In genomic region chr9:96302021-96302420, GRCh38 we compare ENCODE assay signal across 22 cellular contexts. TPM values are rescaled to one million over a fixed set of nuclear protein-coding genes. Genes with fewer than 3 reads are reported as not detected.
"Had no signal": no experiment of that assay in that cellular context is flagged by ENCODE, and none has a peak within 500 bp of the region (broad histone marks: within the 10 kb centered on the region; RNA-seq: fewer than 3 reads in every experiment).

TSS of gene HSD17B3 (minus strand) at chr9:96302176. CDS start at chr9:96302104, 72 bp downstream.

- ATAC-seq: activated CD8-positive, alpha-beta T cell treated with anti-CD3 and anti-CD28 coated beads for 36 hours; activated naive CD4-positive, alpha-beta T cell treated with anti-CD3 and anti-CD28 coated beads, Interleukin-2, amount 50 U/mL, for 72 hours; activated T-cell treated with anti-CD3 and anti-CD28 coated beads, Interleukin-2, amount 50 U/mL, for 4 hours; gastrocnemius medialis; heart left ventricle; left colon; lower lobe of right lung; stimulated activated naive B cell treated with anti-CD40 and anti-IgM and Interleukin-4, amounts not matched to agents 10 μg/mL and 1 μg/mL and 100 μg/mL, for 72 hours; T-helper 17 cell had no signal

- H3K9me3 ChIP-seq: gastrocnemius medialis, lower lobe of right lung, ovary had no signal

- H3K4me1 ChIP-seq: gastrocnemius medialis, heart left ventricle, lower lobe of right lung had no signal

- H3K27me3 ChIP-seq: brain microvascular endothelial cell, gastrocnemius medialis, heart left ventricle, ovary had no signal

- DNase-seq: activated CD4-positive, alpha-beta T cell treated with anti-CD3 and anti-CD28 coated beads for 48 hours; activated CD8-positive, alpha-beta T cell treated with anti-CD3 and anti-CD28 coated beads for 36 hours; activated effector memory CD4-positive, alpha-beta T cell treated with Interleukin-2 at 50 U/mL for 16 hours; activated T-cell treated with anti-CD3 and anti-CD28 coated beads, Interleukin-2, amount 50 U/mL, for 4 hours; amniotic stem cell; brain microvascular endothelial cell; cerebellar nuclear complex; effector CD8-positive, alpha-beta T cell; gastrocnemius medialis; heart left ventricle; left colon; lower lobe of right lung; ovary; stimulated activated CD4-positive, alpha-beta T cell treated with anti-CD3 and anti-CD28 coated beads, Interleukin-2, amount 100 ng/mL, for 48 hours; stimulated activated naive B cell treated with anti-CD40 and anti-IgM and Interleukin-4, amounts not matched to agents 10 μg/mL and 1 μg/mL and 100 μg/mL, for 72 hours; substantia nigra; T-helper 17 cell; trophoblast cell had no signal

- H3K4me3 ChIP-seq: gastrocnemius medialis, heart left ventricle, lower lobe of right lung, ovary had no signal

- H3K36me3 ChIP-seq: brain microvascular endothelial cell, gastrocnemius medialis, heart left ventricle, lower lobe of right lung, ovary had no signal

- H3K27ac ChIP-seq: brain microvascular endothelial cell, gastrocnemius medialis, heart left ventricle, lower lobe of right lung, ovary had no signal

RNA-seq across cellular contexts. Expression of gene HSD17B3, which starts in this region (rescaled TPM):
- total RNA-seq: activated CD8-positive, alpha-beta T cell treated with anti-CD3 and anti-CD28 coated beads for 36 hours; activated naive CD4-positive, alpha-beta T cell treated with anti-CD3 and anti-CD28 coated beads, Interleukin-2, amount 50 U/mL, for 72 hours; activated T-cell treated with anti-CD3 and anti-CD28 coated beads, Interleukin-2, amount 50 U/mL, for 4 hours; gastrocnemius medialis; mesothelial cell of epicardium; pulmonary artery endothelial cell had no signal
- polyA plus RNA-seq: neural cell had no signal
